ENCODE assay signal across 2 cellular contexts in the genomic region with DNA sequence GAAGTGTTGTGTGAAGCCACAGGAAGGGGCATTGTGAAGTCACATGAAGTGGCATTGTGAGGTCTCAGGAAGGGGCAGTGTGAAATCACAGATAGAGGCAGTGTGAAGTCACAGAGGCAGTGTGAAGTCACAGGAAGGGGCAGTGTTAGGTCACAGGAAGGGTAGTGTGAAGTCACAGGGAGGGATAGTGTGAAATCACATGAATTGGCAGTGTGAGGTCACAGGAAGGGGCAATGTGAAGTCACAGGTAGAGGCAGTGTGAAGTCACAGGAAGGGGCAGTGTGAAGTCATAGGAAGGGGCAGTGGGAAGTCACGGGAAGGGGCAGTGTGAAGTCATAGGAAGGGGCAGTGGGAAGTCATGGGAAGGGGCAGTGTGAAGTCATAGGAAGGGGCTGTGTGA.
TF ChIP-seq lines count a peak whose summit lies in the region.

No MANE protein-coding gene starts in this region.

TF ChIP-seq in HEK293, 187 proteins besides CTCF, POLR2A, EP300 and RAD21:
- TF ChIP-seq ZNF639 (tag by site-specific recombination; IDR thresholded peaks at IDR 0.05) = no peak
- no peak for TF ChIP-seq ZNF354C (tag by site-specific recombination; IDR thresholded peaks at IDR 0.05; ENCODE audit: borderline replicate concordance, low read depth)
- TF ChIP-seq ZNF510 (tag by site-specific recombination; IDR thresholded peaks at IDR 0.05; ENCODE audit: insufficient replicate concordance) = no peak
- TF ChIP-seq ZNF677 (tag by site-specific recombination; IDR thresholded peaks at IDR 0.05) = no peak
- TF ChIP-seq ZNF76 (tag by site-specific recombination; IDR thresholded peaks at IDR 0.05; ENCODE audit: borderline replicate concordance, low read depth) = no peak
- no peak for TF ChIP-seq ZBTB1 (tag by site-specific recombination; IDR thresholded peaks at IDR 0.05)
- TF ChIP-seq GLIS2 (tag by site-specific recombination; IDR thresholded peaks at IDR 0.05) = no peak
- peak; percentile 71 for TF ChIP-seq ZBTB21 (tag by site-specific recombination; IDR thresholded peaks at IDR 0.05)
- TF ChIP-seq ZNF629 (tag by site-specific recombination; IDR thresholded peaks at IDR 0.05) = peak; percentile 51
- no peak for TF ChIP-seq ZFP3 (tag by site-specific recombination; IDR thresholded peaks at IDR 0.05; ENCODE audit: low read depth)
- no peak for TF ChIP-seq KLF7 (tag by site-specific recombination; IDR thresholded peaks at IDR 0.05; ENCODE audit: borderline replicate concordance)

TF ChIP-seq in H1, 55 proteins besides CTCF, POLR2A, EP300 and RAD21:
- TF ChIP-seq, protein P1, sequence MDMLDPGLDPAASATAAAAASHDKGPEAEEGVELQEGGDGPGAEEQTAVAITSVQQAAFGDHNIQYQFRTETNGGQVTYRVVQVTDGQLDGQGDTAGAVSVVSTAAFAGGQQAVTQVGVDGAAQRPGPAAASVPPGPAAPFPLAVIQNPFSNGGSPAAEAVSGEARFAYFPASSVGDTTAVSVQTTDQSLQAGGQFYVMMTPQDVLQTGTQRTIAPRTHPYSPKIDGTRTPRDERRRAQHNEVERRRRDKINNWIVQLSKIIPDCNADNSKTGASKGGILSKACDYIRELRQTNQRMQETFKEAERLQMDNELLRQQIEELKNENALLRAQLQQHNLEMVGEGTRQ (IDR thresholded peaks at IDR 0.05; ENCODE audit: low read length) = no peak
- peak; percentile 60; the same call in 1 of the 2 replicates for TF ChIP-seq CREB1 (IDR thresholded peaks at IDR 0.05)
- no peak for TF ChIP-seq RNF2 (IDR thresholded peaks at IDR 0.05; ENCODE audit: borderline replicate concordance, low read depth, low read length, missing control alignments, poor library complexity, severe bottlenecking)
